29 cellular contexts compared by ENCODE assay signal in the genomic region with DNA sequence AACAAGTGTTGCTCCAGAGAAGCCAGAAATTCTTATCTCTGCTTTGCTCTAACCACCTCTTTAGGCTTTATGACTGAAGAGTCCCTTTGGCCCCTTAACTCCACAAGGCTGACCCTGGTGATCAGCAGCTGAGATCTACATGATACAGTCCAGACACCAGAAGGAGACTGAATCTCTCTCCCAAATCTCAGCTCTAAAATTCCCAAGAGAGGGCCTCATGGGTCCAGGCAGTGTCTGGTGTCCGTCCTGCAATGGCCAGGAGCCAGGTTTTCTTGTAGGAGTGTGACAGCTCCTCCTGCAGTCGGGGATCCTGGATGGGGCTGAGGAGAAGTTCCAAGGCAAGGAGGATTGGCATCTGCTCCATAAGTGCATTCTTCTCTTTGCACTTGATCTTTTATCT. TPM values are rescaled to one million over a fixed set of nuclear protein-coding genes. Genes with fewer than 3 reads are reported as not detected.
DNase-seq lines count a peak whose midpoint lies in the region; ATAC-seq and TF ChIP-seq lines count a peak whose summit lies in the region.
"Had no signal": no experiment of that assay in that cellular context is flagged by ENCODE, and none has a peak within 500 bp of the region (broad histone marks: within the 10 kb centered on the region; RNA-seq: fewer than 3 reads in every experiment).

No MANE protein-coding gene starts in this region.

- POLR2A ChIA-PET in WTC11 (lab: Charles Lee): interaction anchor here (0.5 to 1.9 kb wide), 4 partner anchors 17 to 179 kb away, joined by 3 to 9 read pairs (median 3); no protein-coding TSS in a partner anchor

- CTCF ChIA-PET in WTC11 (lab: Charles Lee): interaction anchor here (0.7 to 3.1 kb wide), 6 partner anchors 54 to 708 kb away, joined by 3 to 21 read pairs (median 4); no protein-coding TSS in a partner anchor

- WGBS in mesodermal cell (ENCODE audit: insufficient coverage in 2 of 2), 2 experiments: 86 to 100% methylated on average over 1 of the region's 2 CpGs

- no peaks in the 10 kb centered on the region for H3K27me3 ChIP-seq in HUES6 (ENCODE audit: control insufficient read depth, insufficient read depth, low read length)
- H3K27me3 ChIP-seq: spleen, tibial nerve had no signal

- H3K9me3 Mint-ChIP-seq in WTC11: no peaks in the 10 kb centered on the region
- H3K9me3 Mint-ChIP-seq: CD8-positive, alpha-beta T cell; central memory CD8-positive, alpha-beta T cell; stimulated activated naive CD8-positive, alpha-beta T cell treated with anti-CD3 and anti-CD28 coated beads, Interleukin-15, Interleukin-2, amounts not matched to agents 100 ng/mL and 50 ng/mL, for 24 hours; T-cell had no signal

- H3K4me3 Mint-ChIP-seq in WTC11: no peak overlapping the region
- H3K4me3 Mint-ChIP-seq: activated CD4-positive, alpha-beta T cell treated with anti-CD3 and anti-CD28 coated beads for 36 hours; CD8-positive, alpha-beta T cell; central memory CD8-positive, alpha-beta T cell; naive B cell; stimulated activated naive CD8-positive, alpha-beta T cell treated with anti-CD3 and anti-CD28 coated beads, Interleukin-15, Interleukin-2, amounts not matched to agents 100 ng/mL and 50 ng/mL, for 24 hours; T-cell had no signal

- no peak for ATAC-seq in WTC11
- ATAC-seq in activated CD4-positive, CD25-positive, alpha-beta regulatory T cell treated with anti-CD3 and anti-CD28 coated beads, Interleukin-2, amount 50 U/mL, for 24 hours: no peak
- ATAC-seq: activated CD4-positive, alpha-beta T cell treated with anti-CD3 and anti-CD28 coated beads for 36 hours; CD8-positive, alpha-beta T cell; Right ventricle myocardium inferior; T-cell had no signal

- DNase-seq in DMS 273 (lab: John Stamatoyannopoulos, UW; ENCODE audit: unreplicated experiment) (peak; percentile 62), DMS 273 treated with DMSO at 0.1 percent for 48 hours (lab: John Stamatoyannopoulos, UW) (no peak), WTC11 (ENCODE audit: low spot score) (no peak), NCI-H2227 (lab: John Stamatoyannopoulos, UW; ENCODE audit: unreplicated experiment) (no peak)
- no peak for DNase-seq in activated CD4-positive, alpha-beta T cell treated with anti-CD3 and anti-CD28 coated beads for 48 hours
- DNase-seq: activated CD4-positive, alpha-beta T cell treated with anti-CD3 and anti-CD28 coated beads for 36 hours; activated naive CD4-positive, alpha-beta T cell treated with Interleukin-2 at 50 U/mL for 16 hours; activated T-cell treated with anti-CD3 and anti-CD28 coated beads, Interleukin-2, amount 50 U/mL, for 48 hours; amniotic stem cell; CD8-positive, alpha-beta T cell; DMS79; erythroblast; GOT3; naive B cell; NCI-H1105; NCI-H2081; NCI-H510A; spleen; stimulated activated CD4-positive, alpha-beta T cell treated with anti-CD3 and anti-CD28 coated beads, Interleukin-4, amount 100 ng/mL, for 4 hours; T-cell had no signal

- H3K4me3 ChIP-seq in HUES6 (ENCODE audit: low read depth, low read length) (no peak overlapping the region), mesodermal cell (ENCODE audit: extremely low read depth, insufficient read depth, low read length, poor library complexity, severe bottlenecking) (no peak overlapping the region)
- H3K4me3 ChIP-seq: spleen, tibial nerve had no signal

- H3K4me1 Mint-ChIP-seq in WTC11: peaks cover 62% of the 10 kb centered on the region
- H3K4me1 Mint-ChIP-seq: activated CD4-positive, alpha-beta T cell treated with anti-CD3 and anti-CD28 coated beads for 36 hours; T-cell had no signal

- H3K27me3 Mint-ChIP-seq in WTC11 (ENCODE audit: low read depth): no peaks in the 10 kb centered on the region; the same call in 1 of the 2 replicates

- peak overlapping the region; percentile 32 for H3K9ac ChIP-seq in HUES6 (ENCODE audit: low read length)

- TF ChIP-seq CTCF in WTC11 (IDR thresholded peaks at IDR 0.05): no peak

- H3K9me3 ChIP-seq in HUES6 (ENCODE audit: control insufficient read depth, insufficient read depth, low read depth, low read length): no peaks in the 10 kb centered on the region
- H3K9me3 ChIP-seq in mesodermal cell (ENCODE audit: control insufficient read depth, low read length): no peaks in the 10 kb centered on the region
- H3K9me3 ChIP-seq: spleen, tibial nerve had no signal

- peak overlapping the region; percentile 54 for H3K27ac Mint-ChIP-seq in WTC11
- H3K27ac Mint-ChIP-seq: activated CD4-positive, alpha-beta T cell treated with anti-CD3 and anti-CD28 coated beads for 36 hours; CD8-positive, alpha-beta T cell; naive B cell; stimulated activated naive CD8-positive, alpha-beta T cell treated with anti-CD3 and anti-CD28 coated beads, Interleukin-15, Interleukin-2, amounts not matched to agents 100 ng/mL and 50 ng/mL, for 24 hours; T-cell had no signal

- H3K27ac ChIP-seq in HUES6 (ENCODE audit: low read depth, low read length): no peak overlapping the region
- peak overlapping the region; percentile 57 for H3K27ac ChIP-seq in mesodermal cell (ENCODE audit: low read depth, low read length, severe bottlenecking)
- H3K27ac ChIP-seq: 22Rv1, spleen had no signal

- H3K36me3 Mint-ChIP-seq in WTC11: peaks cover 38% of the 10 kb centered on the region
- H3K36me3 Mint-ChIP-seq: CD8-positive, alpha-beta T cell; naive B cell; T-cell had no signal

- H3K36me3 ChIP-seq in HUES6 (ENCODE audit: control insufficient read depth, insufficient read depth, low read length) (peaks cover 52% of the 10 kb centered on the region), mesodermal cell (ENCODE audit: control insufficient read depth, insufficient read depth, low read length) (no peaks in the 10 kb centered on the region)
- H3K36me3 ChIP-seq: spleen, tibial nerve had no signal

- peaks cover 28% of the 10 kb centered on the region for H3K4me1 ChIP-seq in HUES6 (ENCODE audit: control insufficient read depth, insufficient read depth, low read length)
- peaks cover 14% of the 10 kb centered on the region for H3K4me1 ChIP-seq in mesodermal cell (ENCODE audit: control insufficient read depth, insufficient read depth, low read length, poor library complexity, severe bottlenecking)
- H3K4me1 ChIP-seq: spleen had no signal

TF ChIP-seq in WTC11, 78 proteins besides CTCF, POLR2A, EP300 and RAD21:
- TF ChIP-seq GRHL2 (CRISPR knock-in tag; IDR thresholded peaks at IDR 0.05; ENCODE audit: insufficient replicate concordance, severe bottlenecking): no peak
- no peak for TF ChIP-seq EMX1 (CRISPR knock-in tag; IDR thresholded peaks at IDR 0.05)
- TF ChIP-seq KAT7 (CRISPR knock-in tag; IDR thresholded peaks at IDR 0.05; ENCODE audit: borderline replicate concordance): no peak
- TF ChIP-seq NR1H2 (CRISPR knock-in tag; IDR thresholded peaks at IDR 0.05): no peak
- TF ChIP-seq ZNF121 (CRISPR knock-in tag; IDR thresholded peaks at IDR 0.05): no peak
- TF ChIP-seq HMGA2 (CRISPR knock-in tag; IDR thresholded peaks at IDR 0.05): no peak
- TF ChIP-seq, protein P1, sequence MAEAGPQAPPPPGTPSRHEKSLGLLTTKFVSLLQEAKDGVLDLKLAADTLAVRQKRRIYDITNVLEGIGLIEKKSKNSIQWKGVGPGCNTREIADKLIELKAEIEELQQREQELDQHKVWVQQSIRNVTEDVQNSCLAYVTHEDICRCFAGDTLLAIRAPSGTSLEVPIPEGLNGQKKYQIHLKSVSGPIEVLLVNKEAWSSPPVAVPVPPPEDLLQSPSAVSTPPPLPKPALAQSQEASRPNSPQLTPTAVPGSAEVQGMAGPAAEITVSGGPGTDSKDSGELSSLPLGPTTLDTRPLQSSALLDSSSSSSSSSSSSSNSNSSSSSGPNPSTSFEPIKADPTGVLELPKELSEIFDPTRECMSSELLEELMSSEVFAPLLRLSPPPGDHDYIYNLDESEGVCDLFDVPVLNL (CRISPR knock-in tag; IDR thresholded peaks at IDR 0.05; ENCODE audit: borderline replicate concordance, low read depth): no peak
- no peak for TF ChIP-seq SOX15 (CRISPR knock-in tag; IDR thresholded peaks at IDR 0.05)
- no peak for TF ChIP-seq ZNF219 (CRISPR knock-in tag; IDR thresholded peaks at IDR 0.05; ENCODE audit: borderline replicate concordance)
- TF ChIP-seq TCF7 (CRISPR knock-in tag; IDR thresholded peaks at IDR 0.05; ENCODE audit: low read depth): no peak
- TF ChIP-seq TEAD4 (CRISPR knock-in tag; IDR thresholded peaks at IDR 0.05): no peak
- no peak for TF ChIP-seq OVOL2 (CRISPR knock-in tag; IDR thresholded peaks at IDR 0.05; ENCODE audit: borderline replicate concordance)

RNA-seq across cellular contexts. Expression of a gene that starts 35.3 kb away (rescaled TPM):
- total RNA-seq in WTC11 (2021): 296 to 319 TPM (median 303 TPM) in 3 replicates
- polyA plus RNA-seq in mesodermal cell (2013, experiment 1 of 2): 2.9 TPM
- 3.0 TPM for polyA plus RNA-seq in mesodermal cell (2013, experiment 2 of 2)
- total RNA-seq: CD8-positive, alpha-beta T cell; lung microvascular endothelial cell; Right ventricle myocardium inferior had no signal
